ENCODE assay signal across 14 cellular contexts in genomic region chr10:128186959-128187787, GRCh38.
DNase-seq lines count a peak whose midpoint lies in the region; ATAC-seq and TF ChIP-seq lines count a peak whose summit lies in the region.
"Had no signal": no experiment of that assay in that cellular context is flagged by ENCODE, and none has a peak within 500 bp of the region (broad histone marks: within the 10 kb centered on the region; RNA-seq: fewer than 3 reads in every experiment).

No MANE protein-coding gene starts in this region.

- H4K20me1 ChIP-seq in GM23248 (ENCODE audit: insufficient read depth), result no peaks in the 10 kb centered on the region

- H2AFZ ChIP-seq in parathyroid adenoma, result no peak overlapping the region
- no peak overlapping the region for H2AFZ ChIP-seq in GM23248

- H3K4me2 ChIP-seq in parathyroid adenoma (ENCODE audit: low read length), result peak overlapping the region; percentile 1
- no peak overlapping the region for H3K4me2 ChIP-seq in GM23248 (ENCODE audit: unreplicated experiment)

- 4 to 5% methylated on average over 17 of the region's 17 CpGs for WGBS in GM23248 (ENCODE audit: low coverage in 1 of 2, low lambda C conversion rate in 2 of 2, missing lambda C conversion rate in 2 of 2), 2 experiments

- H3K27ac ChIP-seq in parathyroid adenoma (no peak overlapping the region), GM23248 (no peak overlapping the region)
- H3K27ac ChIP-seq: colonic mucosa had no signal

- H3K9ac ChIP-seq in parathyroid adenoma (no peak overlapping the region), GM23248 (no peak overlapping the region)

- peaks cover 10% of the 10 kb centered on the region for H3K27me3 Mint-ChIP-seq in activated CD4-positive, alpha-beta T cell treated with anti-CD3 and anti-CD28 coated beads, Interleukin-2, amount 10 ng/mL, durations not matched to agents 7 days and 5 days
- no peaks in the 10 kb centered on the region for H3K27me3 Mint-ChIP-seq in activated naive CD8-positive, alpha-beta T cell

- H3K9me3 Mint-ChIP-seq in activated CD4-positive, alpha-beta T cell treated with anti-CD3 and anti-CD28 coated beads, Interleukin-2, amount 10 ng/mL, durations not matched to agents 7 days and 5 days, result peaks cover 17% of the 10 kb centered on the region
- peaks cover 5% of the 10 kb centered on the region for H3K9me3 Mint-ChIP-seq in activated naive CD8-positive, alpha-beta T cell (ENCODE audit: low read depth)

- no peak for TF ChIP-seq CTCF in parathyroid adenoma (IDR thresholded peaks at IDR 0.05)
- TF ChIP-seq CTCF in GM13977 (IDR thresholded peaks at IDR 0.05; ENCODE audit: extremely low read depth, insufficient read depth, missing control alignments), result no peak

- in situ Hi-C loops in GM23248 (cut with MboI) (no loop called here), GM13977 (cut with MboI; ENCODE audit: low pct_unique_long_range_greater_than_20kb, low sequenced_read_pairs, unreplicated experiment) (no loop called here)

- CTCF ChIA-PET in activated CD4-positive, alpha-beta T cell treated with anti-CD3 and anti-CD28 coated beads, Interleukin-2, amount 10 ng/mL, durations not matched to agents 7 days and 5 days (lab: Charles Lee), result interaction anchor here (0.7 to 3.5 kb wide), 6 partner anchors 9 to 38 kb away, joined by 3 to 28 read pairs (median 3); no protein-coding TSS in a partner anchor

- peaks cover 25% of the 10 kb centered on the region for H3K36me3 Mint-ChIP-seq in activated CD4-positive, alpha-beta T cell treated with anti-CD3 and anti-CD28 coated beads, Interleukin-2, amount 10 ng/mL, durations not matched to agents 7 days and 5 days (ENCODE audit: low read depth)
- peaks cover 2% of the 10 kb centered on the region for H3K36me3 Mint-ChIP-seq in activated naive CD8-positive, alpha-beta T cell
- H3K36me3 Mint-ChIP-seq: stimulated activated memory B cell treated with anti-CD40 and anti-IgM and Interleukin-4, amounts not matched to agents 10 μg/mL and 1 μg/mL and 100 μg/mL, for 72 hours had no signal

- peak overlapping the region; percentile 86 for H3K27ac Mint-ChIP-seq in activated CD4-positive, alpha-beta T cell treated with anti-CD3 and anti-CD28 coated beads, Interleukin-2, amount 10 ng/mL, durations not matched to agents 7 days and 5 days
- H3K27ac Mint-ChIP-seq in activated naive CD8-positive, alpha-beta T cell, result peak overlapping the region; percentile 84
- H3K27ac Mint-ChIP-seq: stimulated activated memory B cell treated with anti-CD40 and anti-IgM and Interleukin-4, amounts not matched to agents 10 μg/mL and 1 μg/mL and 100 μg/mL, for 72 hours had no signal

- H3K4me1 ChIP-seq in parathyroid adenoma (no peaks in the 10 kb centered on the region), GM23248 (ENCODE audit: insufficient read depth) (no peaks in the 10 kb centered on the region)
- H3K4me1 ChIP-seq: colonic mucosa had no signal

- no peaks in the 10 kb centered on the region for H3F3A ChIP-seq in GM23248 (ENCODE audit: insufficient read depth)

- peak; percentile 47 for ATAC-seq in GM19463 (IDR thresholded peaks at IDR 0.05; ENCODE audit: unreplicated experiment)
- ATAC-seq in HG03432 (IDR thresholded peaks at IDR 0.05; ENCODE audit: unreplicated experiment), result no peak
- ATAC-seq: stimulated activated memory B cell treated with anti-CD40 and anti-IgM and Interleukin-4, amounts not matched to agents 10 μg/mL and 1 μg/mL and 100 μg/mL, for 72 hours had no signal

- H3K79me2 ChIP-seq in parathyroid adenoma (no peaks in the 10 kb centered on the region), GM23248 (ENCODE audit: insufficient read depth) (no peaks in the 10 kb centered on the region)

- DNase-seq in activated CD4-positive, alpha-beta T cell treated with anti-CD3 and anti-CD28 coated beads, Interleukin-2, amount 10 ng/mL, durations not matched to agents 7 days and 5 days, result peak; percentile 59
- DNase-seq in GM23248, result no peak
- no peak for DNase-seq in DMS 273 (lab: John Stamatoyannopoulos, UW; ENCODE audit: unreplicated experiment)
- no peak for DNase-seq in GM13977 (ENCODE audit: low spot score)
- DNase-seq: colonic mucosa, COR-L47, foreskin fibroblast, IMR-90, NCI-H1930 had no signal

- peaks cover 40% of the 10 kb centered on the region for H3K4me1 Mint-ChIP-seq in activated CD4-positive, alpha-beta T cell treated with anti-CD3 and anti-CD28 coated beads, Interleukin-2, amount 10 ng/mL, durations not matched to agents 7 days and 5 days
- peaks cover 22% of the 10 kb centered on the region for H3K4me1 Mint-ChIP-seq in activated naive CD8-positive, alpha-beta T cell (ENCODE audit: low read depth)
- H3K4me1 Mint-ChIP-seq: stimulated activated memory B cell treated with anti-CD40 and anti-IgM and Interleukin-4, amounts not matched to agents 10 μg/mL and 1 μg/mL and 100 μg/mL, for 72 hours had no signal

- H3K27me3 ChIP-seq in parathyroid adenoma (ENCODE audit: control insufficient read depth, insufficient read depth, low read length), result no peaks in the 10 kb centered on the region
- no peaks in the 10 kb centered on the region for H3K27me3 ChIP-seq in GM23248 (replicated peaks; ENCODE audit: insufficient read depth)
- H3K27me3 ChIP-seq: colonic mucosa had no signal

- peak overlapping the region; percentile 65 for H3K4me3 Mint-ChIP-seq in activated CD4-positive, alpha-beta T cell treated with anti-CD3 and anti-CD28 coated beads, Interleukin-2, amount 10 ng/mL, durations not matched to agents 7 days and 5 days
- peak overlapping the region; percentile 80 for H3K4me3 Mint-ChIP-seq in activated naive CD8-positive, alpha-beta T cell
- H3K4me3 Mint-ChIP-seq: stimulated activated memory B cell treated with anti-CD40 and anti-IgM and Interleukin-4, amounts not matched to agents 10 μg/mL and 1 μg/mL and 100 μg/mL, for 72 hours had no signal

- H3K9me3 ChIP-seq in parathyroid adenoma (ENCODE audit: control insufficient read depth, low read length) (peaks cover 3% of the 10 kb centered on the region), GM23248 (ENCODE audit: low read depth) (no peaks in the 10 kb centered on the region)
- H3K9me3 ChIP-seq: colonic mucosa had no signal

- H3K9me2 ChIP-seq in GM23248 (ENCODE audit: insufficient read depth), result no peaks in the 10 kb centered on the region

- no peaks in the 10 kb centered on the region for H3K36me3 ChIP-seq in parathyroid adenoma (ENCODE audit: control insufficient read depth, insufficient read depth, low read length)
- H3K36me3 ChIP-seq in GM23248 (ENCODE audit: low read depth), result no peaks in the 10 kb centered on the region
- H3K36me3 ChIP-seq: colonic mucosa had no signal

- H3K4me3 ChIP-seq in parathyroid adenoma (ENCODE audit: low read depth, low read length) (no peak overlapping the region), GM23248 (no peak overlapping the region)
- H3K4me3 ChIP-seq: colonic mucosa had no signal

- POLR2A ChIA-PET in activated CD4-positive, alpha-beta T cell treated with anti-CD3 and anti-CD28 coated beads, Interleukin-2, amount 10 ng/mL, durations not matched to agents 7 days and 5 days (lab: Charles Lee), result no interaction called here
